Comparison of ENCODE assay signal across 8 cellular contexts in genomic region chr11:122727101-122727929, GRCh38.
DNase-seq lines count a peak whose midpoint lies in the region; ATAC-seq, FAIRE-seq and TF ChIP-seq lines count a peak whose summit lies in the region.

No MANE protein-coding gene starts in this region.

- POLR2A ChIA-PET in T-cell (lab: Charles Lee): interaction anchor here (0.7 to 1.1 kb wide), 3 partner anchors 16 to 28 kb away, joined by 3 to 5 read pairs (median 3); no protein-coding TSS in a partner anchor

- H3K4me3 ChIP-seq in GM23248 (peak overlapping the region; percentile 30), thoracic aorta (peak overlapping the region; percentile 16), MG63 (no peak overlapping the region)

- peak overlapping the region; percentile 33 for H2AFZ ChIP-seq in GM23248

- no peaks in the 10 kb centered on the region for H4K20me1 ChIP-seq in GM23248 (ENCODE audit: insufficient read depth)

- H3K9me2 ChIP-seq in GM23248 (ENCODE audit: insufficient read depth): no peaks in the 10 kb centered on the region

- H3K9me3 Mint-ChIP-seq in T-cell: no peaks in the 10 kb centered on the region

- H3K36me3 Mint-ChIP-seq in T-cell: peaks cover 16% of the 10 kb centered on the region

- H3K27ac ChIP-seq in GM23248: no peak overlapping the region
- no peak overlapping the region for H3K27ac ChIP-seq in thoracic aorta

- in situ Hi-C loops in GM13976 (cut with MboI; ENCODE audit: low sequenced_read_pairs, unreplicated experiment) (no loop called here), GM23248 (cut with MboI) (no loop called here)

- peaks cover 49% of the 10 kb centered on the region for H3K4me1 ChIP-seq in GM23248 (ENCODE audit: insufficient read depth)
- no peaks in the 10 kb centered on the region for H3K4me1 ChIP-seq in thoracic aorta (ENCODE audit: control insufficient read depth in 1 of 2, low read depth in 2 of 2)

- H3K4me1 Mint-ChIP-seq in T-cell: peaks cover 60 to 75% (median 74%) of the 10 kb centered on the region in 3 donors

- peak; percentile 79 to 82 (median 81) for ATAC-seq in T-cell (replicated peaks in 1 of 4)
- ATAC-seq in thoracic aorta (ENCODE audit: insufficient number of reproducible peaks, low FRiP score, low read depth): no peak

- CTCF ChIA-PET in T-cell (lab: Charles Lee): interaction anchor here in 1 of 2 donors (0.8 to 1.7 kb wide), 2 partner anchors 19 to 27 kb away, joined by 4 to 5 read pairs; no protein-coding TSS in a partner anchor

- peak overlapping the region; percentile 71 to 89 (median 79) for H3K4me3 Mint-ChIP-seq in T-cell

- H3K36me3 ChIP-seq in GM23248 (ENCODE audit: low read depth) (no peaks in the 10 kb centered on the region), thoracic aorta (no peaks in the 10 kb centered on the region), MG63 (peaks cover 9% of the 10 kb centered on the region)

- H3F3A ChIP-seq in GM23248 (ENCODE audit: insufficient read depth): peaks cover 19% of the 10 kb centered on the region

- peak; percentile 70 for DNase-seq in GM13976 (ENCODE audit: low spot score)
- DNase-seq in GM23248: peak; percentile 37
- DNase-seq in T-cell: peak in 20 of 34 experiments; percentile 11 to 55 (median 24)
- DNase-seq in fibroblast of gingiva (ENCODE audit: low read depth): peak; percentile 56
- DNase-seq in thoracic aorta (ENCODE audit: low spot score): no peak
- no peak for DNase-seq in MG63
- no peak for DNase-seq in urothelium cell line (ENCODE audit: low spot score)
- DNase-seq in NCI-H187 treated with DMSO at 0.1 percent for 48 hours (lab: John Stamatoyannopoulos, UW): no peak

- 45 to 49% methylated on average over 21 of the region's 21 CpGs for WGBS in GM23248 (ENCODE audit: low coverage in 1 of 2, low lambda C conversion rate in 2 of 2, missing lambda C conversion rate in 2 of 2), 2 experiments

- H3K79me2 ChIP-seq in GM23248 (ENCODE audit: insufficient read depth): peaks cover 66% of the 10 kb centered on the region

- H3K4me2 ChIP-seq in GM23248 (ENCODE audit: unreplicated experiment): peak overlapping the region; percentile 69

- peak overlapping the region; percentile 4; the same call in 1 of the 2 replicates for H3K9ac ChIP-seq in GM23248

- TF ChIP-seq CTCF in GM13976 (IDR thresholded peaks at IDR 0.05; ENCODE audit: borderline replicate concordance, control extremely low read depth, extremely low read depth, insufficient read depth, missing control alignments) (no peak), thoracic aorta (IDR thresholded peaks at IDR 0.05) (no peak)

- H3K9me3 ChIP-seq in GM23248 (ENCODE audit: low read depth) (no peaks in the 10 kb centered on the region), thoracic aorta (no peaks in the 10 kb centered on the region), MG63 (no peaks in the 10 kb centered on the region)

- no peaks in the 10 kb centered on the region for H3K27me3 Mint-ChIP-seq in T-cell

- FAIRE-seq in urothelium cell line (lab: Jason Lieb, UNC): no peak

- H3K27me3 ChIP-seq in GM23248 (replicated peaks; ENCODE audit: insufficient read depth) (no peaks in the 10 kb centered on the region), thoracic aorta (replicated peaks; ENCODE audit: insufficient read depth) (no peaks in the 10 kb centered on the region), MG63 (no peaks in the 10 kb centered on the region)

- peak overlapping the region; percentile 97 to 99 for H3K27ac Mint-ChIP-seq in T-cell

Comparison
In these comparisons a context has a peak if more than half of its experiments do, and no peak if none do; other contexts are left out.
1. DNase-seq: peak in GM13976 (single experiment), GM23248 (single experiment), T-cell (20 of 34) and fibroblast of gingiva (single experiment); none in thoracic aorta (single experiment), MG63 (single experiment), urothelium cell line (single experiment) and NCI-H187 treated with DMSO at 0.1 percent for 48 hours (single experiment).